ENCODE assay signal across 33 cellular contexts in genomic region chr14:86505808-86506207, GRCh38.
"Had no signal": no experiment of that assay in that cellular context is flagged by ENCODE, and none has a peak within 500 bp of the region (broad histone marks: within the 10 kb centered on the region; RNA-seq: fewer than 3 reads in every experiment).

No MANE protein-coding gene starts in this region.

- H3K9me3 Mint-ChIP-seq: activated B cell treated with CpG ODN at 0.5 μM for 24 hours; activated CD4-positive, alpha-beta T cell treated with anti-CD3 and anti-CD28 coated beads, Interleukin-2, amount 10 ng/mL, durations not matched to agents 24 days and 14 days; activated T-cell treated with anti-CD3 and anti-CD28 coated beads, Interleukin-2, amount 50 U/mL, for 4 hours had no signal

- H3K4me3 Mint-ChIP-seq: activated B cell treated with CpG ODN at 0.5 μM for 24 hours; activated CD4-positive, alpha-beta T cell treated with anti-CD3 and anti-CD28 coated beads, Interleukin-2, amount 10 ng/mL, durations not matched to agents 24 days and 14 days; activated CD8-positive, alpha-beta memory T cell treated with anti-CD3 and anti-CD28 coated beads, Interleukin-2, amount 10 ng/mL, durations not matched to agents 7 days and 5 days; activated naive CD8-positive, alpha-beta T cell; activated T-cell treated with anti-CD3 and anti-CD28 coated beads, Interleukin-2, amount 50 U/mL, for 4 hours; brain; T-cell had no signal

- H3K36me3 ChIP-seq: MG63 had no signal

- ATAC-seq: activated CD8-positive, alpha-beta memory T cell treated with anti-CD3 and anti-CD28 coated beads, Interleukin-2, amount 10 ng/mL, durations not matched to agents 7 days and 5 days; activated T-cell treated with anti-CD3 and anti-CD28 coated beads, Interleukin-2, amount 50 U/mL, for 4 hours; Right ventricle myocardium inferior; T-cell had no signal

- H3K27me3 ChIP-seq: MG63 had no signal

- FAIRE-seq: astrocyte, TTC549 had no signal

- H3K9me3 ChIP-seq: MG63 had no signal

- H3K4me1 Mint-ChIP-seq: activated B cell treated with CpG ODN at 0.5 μM for 24 hours, brain had no signal

- DNase-seq: activated B cell treated with CpG ODN at 0.5 μM for 24 hours; activated CD4-positive, alpha-beta T cell treated with anti-CD3 and anti-CD28 coated beads for 1 hour; activated CD4-positive, alpha-beta T cell treated with anti-CD3 and anti-CD28 coated beads, Interleukin-2, amount 10 ng/mL, durations not matched to agents 24 days and 14 days; activated CD4-positive, alpha-beta T cell treated with anti-CD3 and anti-CD28 coated beads, Interleukin-2, amount 50 U/mL, for 48 hours; activated CD8-positive, alpha-beta memory T cell treated with anti-CD3 and anti-CD28 coated beads, Interleukin-2, amount 10 ng/mL, durations not matched to agents 7 days and 5 days; activated effector memory CD4-positive, alpha-beta T cell treated with anti-CD3 and anti-CD28 coated beads, Interleukin-2, amount 50 U/mL, for 16 hours; activated naive CD4-positive, alpha-beta T cell treated with Interleukin-2 at 50 U/mL for 16 hours; activated T-cell treated with anti-CD3 and anti-CD28 coated beads, Interleukin-2, amount 50 U/mL, for 4 hours; amygdala; cerebellar nuclear complex; MG63; MV-4-11; NCI-H1092 treated with DMSO at 0.1 percent for 48 hours; NCI-H1417 treated with DMSO at 0.1 percent for 48 hours; NCI-H1694; NCI-H2029; NCI-H2107; NCI-H2171 treated with DMSO at 0.1 percent for 48 hours; NCI-H345; NCI-H510A; NCI-H526 treated with DMSO at 0.1 percent for 48 hours; NCI-H82; PC-9; T-cell; T-helper 2 cell; T1000 had no signal

- H3K27ac ChIP-seq: KMS-11, PC-9, SK-N-MC had no signal

- H3K27me3 Mint-ChIP-seq: activated B cell treated with CpG ODN at 0.5 μM for 24 hours; activated CD4-positive, alpha-beta T cell treated with anti-CD3 and anti-CD28 coated beads, Interleukin-2, amount 10 ng/mL, durations not matched to agents 24 days and 14 days; activated CD8-positive, alpha-beta memory T cell treated with anti-CD3 and anti-CD28 coated beads, Interleukin-2, amount 10 ng/mL, durations not matched to agents 7 days and 5 days; activated naive CD8-positive, alpha-beta T cell; brain; T-cell had no signal

- H3K4me3 ChIP-seq: MG63, PC-9, SK-N-MC had no signal

- H3K27ac Mint-ChIP-seq: activated B cell treated with CpG ODN at 0.5 μM for 24 hours; activated CD4-positive, alpha-beta T cell treated with anti-CD3 and anti-CD28 coated beads, Interleukin-2, amount 10 ng/mL, durations not matched to agents 24 days and 14 days; activated CD8-positive, alpha-beta memory T cell treated with anti-CD3 and anti-CD28 coated beads, Interleukin-2, amount 10 ng/mL, durations not matched to agents 7 days and 5 days; activated naive CD8-positive, alpha-beta T cell; brain; T-cell had no signal

- H3K36me3 Mint-ChIP-seq: activated CD8-positive, alpha-beta memory T cell treated with anti-CD3 and anti-CD28 coated beads, Interleukin-2, amount 10 ng/mL, durations not matched to agents 7 days and 5 days; activated naive CD8-positive, alpha-beta T cell; brain; T-cell had no signal
